23 cellular contexts compared by ENCODE assay signal in genomic region chr4:119865789-119866188, GRCh38.
"Had no signal": no experiment of that assay in that cellular context is flagged by ENCODE, and none has a peak within 500 bp of the region (broad histone marks: within the 10 kb centered on the region; RNA-seq: fewer than 3 reads in every experiment).

No MANE protein-coding gene starts in this region.

- H3K36me3 ChIP-seq: adrenal gland, brain microvascular endothelial cell, heart left ventricle, left lung, neural progenitor cell, right atrium auricular region, transverse colon had no signal

- H3K27ac ChIP-seq: adrenal gland, brain microvascular endothelial cell, heart left ventricle, left lung, neural progenitor cell, right atrium auricular region, transverse colon had no signal

- DNase-seq: activated CD4-positive, alpha-beta T cell treated with anti-CD3 and anti-CD28 coated beads for 36 hours; activated CD4-positive, CD25-positive, alpha-beta regulatory T cell; activated naive CD4-positive, alpha-beta T cell treated with Interleukin-2 at 50 U/mL for 16 hours; activated T-cell treated with anti-CD3 and anti-CD28 coated beads for 4 hours; activated T-cell treated with anti-CD3 and anti-CD28 coated beads, Interleukin-2, amount 50 U/mL, for 72 hours; adrenal gland; brain microvascular endothelial cell; dermis blood vessel endothelial cell; effector CD8-positive, alpha-beta T cell; heart left ventricle; hypothalamus; left lung; mesendoderm; natural killer cell; occipital lobe; stimulated activated CD4-positive, alpha-beta T cell treated with anti-CD3 and anti-CD28 coated beads, Interleukin-2, amount 100 ng/mL, for 48 hours; stimulated activated naive CD4-positive, alpha-beta T cell treated with Interleukin-2 at 50 U/mL for 16 hours; transverse colon had no signal

- H3K4me3 ChIP-seq: adrenal gland, heart left ventricle, left lung, lung, neural progenitor cell, right atrium auricular region, transverse colon had no signal

- H3K4me1 ChIP-seq: adrenal gland, left lung, neural progenitor cell, right atrium auricular region had no signal

- FAIRE-seq: astrocyte, urothelium cell line had no signal

- H3K9me3 ChIP-seq: adrenal gland, heart left ventricle, left lung, right atrium auricular region, transverse colon had no signal

- H3K27me3 ChIP-seq: adrenal gland, brain microvascular endothelial cell, heart left ventricle, left lung, neural progenitor cell, right atrium auricular region, transverse colon had no signal

- H2AFZ ChIP-seq: neural progenitor cell had no signal
